In genomic region chr2:219440388-219441256, GRCh38 we compare ENCODE assay signal across 9 cellular contexts. TPM values are rescaled to one million over a fixed set of nuclear protein-coding genes. Genes with fewer than 3 reads are reported as not detected.
A peak's percentile ranks its signal among the peaks of the same experiment; 100 is the strongest.
DNase-seq lines count a peak whose midpoint lies in the region; ATAC-seq, FAIRE-seq and TF ChIP-seq lines count a peak whose summit lies in the region.
"Had no signal": no experiment of that assay in that cellular context is flagged by ENCODE, and none has a peak within 500 bp of the region (broad histone marks: within the 10 kb centered on the region; RNA-seq: fewer than 3 reads in every experiment).

No MANE protein-coding gene starts in this region.

- H3K9me3 ChIP-seq in right cardiac atrium (ENCODE audit: control insufficient read depth, low read length): no peaks in the 10 kb centered on the region
- H3K9me3 ChIP-seq in lower lobe of right lung: no peaks in the 10 kb centered on the region

- no peak for TF ChIP-seq CTCF in lower lobe of right lung (IDR thresholded peaks at IDR 0.05)

- intact Hi-C loops in right cardiac atrium (cut with DNase I) (no loop called here), cardiac septum (cut with DNase I) (no loop called here), lower lobe of right lung (cut with DNase I) (no loop called here)

- H3K27ac ChIP-seq in right cardiac atrium (ENCODE audit: low read length): peak overlapping the region; percentile 40
- H3K27ac ChIP-seq in lower lobe of right lung: no peak overlapping the region

- peak overlapping the region; percentile 81 for H3K4me3 Mint-ChIP-seq in activated naive CD8-positive, alpha-beta T cell treated with anti-CD3 and anti-CD28 coated beads, Interleukin-2, amount 10 ng/mL, durations not matched to agents 7 days and 5 days

- no peaks in the 10 kb centered on the region for H3K36me3 ChIP-seq in lower lobe of right lung

- POLR2A ChIA-PET in activated naive CD8-positive, alpha-beta T cell treated with anti-CD3 and anti-CD28 coated beads, Interleukin-2, amount 10 ng/mL, durations not matched to agents 7 days and 5 days (lab: Charles Lee): interaction anchor here (0.8 kb wide), 1 partner anchor 17 kb away, joined by 3 read pairs; no protein-coding TSS in a partner anchor

- peak overlapping the region; percentile 51 for H3K27ac Mint-ChIP-seq in activated naive CD8-positive, alpha-beta T cell treated with anti-CD3 and anti-CD28 coated beads, Interleukin-2, amount 10 ng/mL, durations not matched to agents 7 days and 5 days

- WGBS in right cardiac atrium: 80% methylated on average over 6 of the region's 6 CpGs

- no peaks in the 10 kb centered on the region for H3K9me3 Mint-ChIP-seq in activated naive CD8-positive, alpha-beta T cell treated with anti-CD3 and anti-CD28 coated beads, Interleukin-2, amount 10 ng/mL, durations not matched to agents 7 days and 5 days

- H3K4me1 Mint-ChIP-seq in activated naive CD8-positive, alpha-beta T cell treated with anti-CD3 and anti-CD28 coated beads, Interleukin-2, amount 10 ng/mL, durations not matched to agents 7 days and 5 days: peaks cover 7% of the 10 kb centered on the region

- DNase-seq in right cardiac atrium (no peak), cardiac septum (ENCODE audit: low spot score) (no peak), lower lobe of right lung (no peak), NCI-H1694 (lab: John Stamatoyannopoulos, UW) (no peak), frontal cortex (ENCODE audit: low spot score in 2 of 2) (no peak)
- no peak for DNase-seq in activated naive CD8-positive, alpha-beta T cell treated with anti-CD3 and anti-CD28 coated beads, Interleukin-2, amount 10 ng/mL, durations not matched to agents 7 days and 5 days
- DNase-seq in central memory CD4-positive, alpha-beta T cell: no peak
- DNase-seq: SHP77 treated with DMSO at 0.1 percent for 48 hours had no signal

- ATAC-seq in right cardiac atrium (no peak), lower lobe of right lung (peak; percentile 18 to 60), GM21526 (IDR thresholded peaks at IDR 0.05; ENCODE audit: low FRiP score, unreplicated experiment) (no peak)
- no peak for ATAC-seq in activated naive CD8-positive, alpha-beta T cell treated with anti-CD3 and anti-CD28 coated beads, Interleukin-2, amount 10 ng/mL, durations not matched to agents 7 days and 5 days (ENCODE audit: low read depth)

- H3K4me3 ChIP-seq in right cardiac atrium (ENCODE audit: low read length) (no peak overlapping the region), lower lobe of right lung (no peak overlapping the region)

- peaks cover 34% of the 10 kb centered on the region for H3K27me3 Mint-ChIP-seq in activated naive CD8-positive, alpha-beta T cell treated with anti-CD3 and anti-CD28 coated beads, Interleukin-2, amount 10 ng/mL, durations not matched to agents 7 days and 5 days

- peaks cover 2% of the 10 kb centered on the region for H3K4me1 ChIP-seq in right cardiac atrium (ENCODE audit: control insufficient read depth, insufficient read depth, low read length)
- peaks cover 7% of the 10 kb centered on the region for H3K4me1 ChIP-seq in lower lobe of right lung

- H3K27me3 ChIP-seq in right cardiac atrium (ENCODE audit: control insufficient read depth, insufficient read depth) (no peaks in the 10 kb centered on the region), lower lobe of right lung (ENCODE audit: low read depth) (peaks cover 50% of the 10 kb centered on the region)

- no peaks in the 10 kb centered on the region for H3K36me3 Mint-ChIP-seq in activated naive CD8-positive, alpha-beta T cell treated with anti-CD3 and anti-CD28 coated beads, Interleukin-2, amount 10 ng/mL, durations not matched to agents 7 days and 5 days

- no peak for FAIRE-seq in frontal cortex (lab: Jason Lieb, UNC)

RNA-seq across cellular contexts. Expression of gene SPEG, which starts 6.0 kb away (rescaled TPM):
- 100 to 1,000 TPM; 122 to 176 (median 159) TPM for total RNA-seq in right cardiac atrium
- 85.5 TPM for polyA plus RNA-seq in right cardiac atrium
- 199 TPM for total RNA-seq in cardiac septum
- 10 to 100 TPM; 18.1 to 23.6 TPM for total RNA-seq in activated naive CD8-positive, alpha-beta T cell treated with anti-CD3 and anti-CD28 coated beads, Interleukin-2, amount 10 ng/mL, durations not matched to agents 7 days and 5 days
- 6.5 TPM for total RNA-seq in lower lobe of right lung
- 13.0 TPM for total RNA-seq in frontal cortex

RNA-seq across cellular contexts. Expression of gene DES, which starts 22.4 kb away (rescaled TPM):
- over 10,000 TPM in 1 of 4 donors, 1,000 to 10,000 TPM in 3; 6,970 to 10,932 (median 7,338) TPM for total RNA-seq in right cardiac atrium
- polyA plus RNA-seq in right cardiac atrium: 9,146 TPM
- total RNA-seq in cardiac septum: 21,230 TPM
- total RNA-seq in activated naive CD8-positive, alpha-beta T cell treated with anti-CD3 and anti-CD28 coated beads, Interleukin-2, amount 10 ng/mL, durations not matched to agents 7 days and 5 days: not detected
- total RNA-seq in lower lobe of right lung: 64.5 TPM
- total RNA-seq in frontal cortex: 0.41 TPM

RNA-seq across cellular contexts. Expression of gene DNPEP, which starts 52.9 kb away (rescaled TPM):
- total RNA-seq in right cardiac atrium (10 to 100 TPM; 42.2 to 58.8 (median 56.2) TPM), cardiac septum (47.2 TPM), lower lobe of right lung (79.5 TPM), frontal cortex (13.9 TPM)
- 50.0 TPM for polyA plus RNA-seq in right cardiac atrium
- 10 to 100 TPM; 63.2 to 69.0 TPM for total RNA-seq in activated naive CD8-positive, alpha-beta T cell treated with anti-CD3 and anti-CD28 coated beads, Interleukin-2, amount 10 ng/mL, durations not matched to agents 7 days and 5 days

RNA-seq across cellular contexts. Expression of gene GMPPA, which starts 58.1 kb away (rescaled TPM):
- total RNA-seq in right cardiac atrium: 10 to 100 TPM; 22.9 to 27.5 (median 25.4) TPM
- 21.6 TPM for polyA plus RNA-seq in right cardiac atrium
- total RNA-seq in cardiac septum: 22.6 TPM
- total RNA-seq in activated naive CD8-positive, alpha-beta T cell treated with anti-CD3 and anti-CD28 coated beads, Interleukin-2, amount 10 ng/mL, durations not matched to agents 7 days and 5 days: 10 to 100 TPM; 31.3 to 32.6 TPM
- total RNA-seq in lower lobe of right lung: 29.9 TPM
- total RNA-seq in frontal cortex: 13.0 TPM

Comparison
In these comparisons a context has a peak if more than half of its experiments do, and no peak if none do; other contexts are left out.
1. ATAC-seq: peak in lower lobe of right lung (2 of 2); none in right cardiac atrium (0 of 2), activated naive CD8-positive, alpha-beta T cell treated with anti-CD3 and anti-CD28 coated beads, Interleukin-2, amount 10 ng/mL, durations not matched to agents 7 days and 5 days (single experiment) and GM21526 (single experiment).
2. RNA of gene DES, which starts 22.4 kb away (total RNA-seq): 21,230 TPM in cardiac septum (single experiment) and 6,970 to 10,932 TPM in right cardiac atrium; 64.5 TPM in lower lobe of right lung (single experiment), 0.41 TPM in frontal cortex (single experiment) and not detected in activated naive CD8-positive, alpha-beta T cell treated with anti-CD3 and anti-CD28 coated beads, Interleukin-2, amount 10 ng/mL, durations not matched to agents 7 days and 5 days; every median in the first group is over 100 times any median in the second.